33 cellular contexts compared by ENCODE assay signal in the genomic region with DNA sequence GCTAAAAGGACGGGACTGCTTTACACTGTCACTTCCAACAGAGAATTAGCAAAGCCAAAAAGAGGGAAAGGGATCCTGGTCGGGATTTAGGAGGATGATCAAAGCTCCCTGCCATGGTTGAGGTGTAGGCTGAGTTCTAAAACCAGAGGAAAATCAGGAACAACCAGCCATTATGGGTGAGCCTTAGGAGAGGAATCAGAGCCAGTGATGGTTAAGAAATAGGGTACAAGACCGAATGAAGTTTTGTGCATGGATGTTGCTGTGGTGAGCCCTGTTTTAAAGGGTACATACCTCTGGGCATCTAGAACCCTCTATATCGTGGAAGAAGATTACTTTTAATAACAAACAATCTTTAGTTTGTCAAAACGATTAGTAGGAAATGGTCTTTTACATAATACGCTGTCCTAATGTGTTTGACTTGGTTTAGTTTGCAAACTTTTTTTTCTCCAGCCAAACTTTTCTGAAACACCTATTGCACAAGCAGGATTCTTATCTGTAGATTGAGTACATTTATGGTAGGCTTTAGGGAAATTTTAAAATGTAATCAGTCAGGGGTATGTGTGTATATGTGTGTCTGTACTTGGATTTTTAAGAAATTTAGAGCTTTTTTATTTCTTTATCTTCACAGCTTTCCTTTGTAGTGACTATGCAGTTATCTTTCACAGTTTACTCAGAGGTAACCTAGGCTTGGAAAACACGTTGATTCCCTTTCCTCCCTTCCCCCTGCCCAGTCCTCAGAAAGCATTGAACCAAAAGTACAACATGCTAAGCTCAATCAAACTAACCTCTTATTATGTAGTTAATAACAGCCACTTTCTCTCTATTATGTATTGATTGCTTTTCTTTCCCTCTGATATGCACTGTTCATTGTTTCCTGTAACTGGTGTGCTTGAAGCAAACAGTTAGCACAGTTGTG. TPM values are rescaled to one million over a fixed set of nuclear protein-coding genes. Genes with fewer than 3 reads are reported as not detected.
DNase-seq lines count a peak whose midpoint lies in the region; ATAC-seq, FAIRE-seq and TF ChIP-seq lines count a peak whose summit lies in the region.
"Had no signal": no experiment of that assay in that cellular context is flagged by ENCODE, and none has a peak within 500 bp of the region (broad histone marks: within the 10 kb centered on the region; RNA-seq: fewer than 3 reads in every experiment).

No MANE protein-coding gene starts in this region.

- H3K27me3 Mint-ChIP-seq in activated naive CD4-positive, alpha-beta T cell treated with anti-CD3 and anti-CD28 coated beads, Interleukin-2, amount 50 U/mL, for 24 hours = no peaks in the 10 kb centered on the region
- no peaks in the 10 kb centered on the region for H3K27me3 Mint-ChIP-seq in activated naive CD4-positive, alpha-beta T cell treated with anti-CD3 and anti-CD28 coated beads for 36 hours (ENCODE audit: low read depth)
- no peaks in the 10 kb centered on the region for H3K27me3 Mint-ChIP-seq in stimulated activated memory B cell treated with anti-CD40 and anti-IgM and Interleukin-4, amounts not matched to agents 10 μg/mL and 1 μg/mL and 100 μg/mL, for 72 hours

- TF ChIP-seq EP300 in HepG2 (IDR thresholded peaks at IDR 0.05; ENCODE audit: low read depth in 2 of 2, low read length in 2 of 2) (no peak), HepG2 (CRISPR knock-in tag; IDR thresholded peaks at IDR 0.05; ENCODE audit: borderline replicate concordance) (no peak)

- H4K20me1 ChIP-seq in HepG2 (ENCODE audit: insufficient read depth, low read length) = no peaks in the 10 kb centered on the region

- TF ChIP-seq RAD21 in HepG2 (CRISPR knock-in tag; IDR thresholded peaks at IDR 0.05) = no peak

- POLR2A ChIA-PET in HepG2 (lab: Yijun Ruan, JAX) = no interaction called here

- intact Hi-C loops in activated naive CD4-positive, alpha-beta T cell treated with anti-CD3 and anti-CD28 coated beads for 36 hours (cut with micrococcal nuclease) = no loop called here
- intact Hi-C loops in HepG2 (cut with micrococcal nuclease; ENCODE audit: unreplicated experiment) = no loop called here
- intact Hi-C loops in Right ventricle myocardium superior (cut with DNase I) = no loop called here

- no peaks in the 10 kb centered on the region for H3K9me3 ChIP-seq in HepG2 (ENCODE audit: low read length)
- H3K9me3 ChIP-seq: esophagus squamous epithelium, gastrocnemius medialis, MG63, tibial nerve had no signal

- in situ Hi-C loops in HepG2 (cut with HindIII; ENCODE audit: extremely low pct_ligation_motif_present, low pct_unique_long_range_greater_than_20kb) = no loop called here

- H3K27ac Mint-ChIP-seq in activated naive CD4-positive, alpha-beta T cell treated with anti-CD3 and anti-CD28 coated beads, Interleukin-2, amount 50 U/mL, for 24 hours = peak overlapping the region; percentile 77
- no peak overlapping the region for H3K27ac Mint-ChIP-seq in activated naive CD4-positive, alpha-beta T cell treated with anti-CD3 and anti-CD28 coated beads for 36 hours
- peak overlapping the region; percentile 31 for H3K27ac Mint-ChIP-seq in stimulated activated memory B cell treated with anti-CD40 and anti-IgM and Interleukin-4, amounts not matched to agents 10 μg/mL and 1 μg/mL and 100 μg/mL, for 72 hours
- H3K27ac Mint-ChIP-seq: T-helper 2 cell treated with Interferon-gamma antibody and Interleukin-4, amounts not matched to agents 5 μg/mL and 100 μg/mL, for 36 hours had no signal

- no peak for TF ChIP-seq CTCF in HepG2 (CRISPR knock-in tag; IDR thresholded peaks at IDR 0.05)

- 76% methylated on average over 7 of the region's 7 CpGs for WGBS in HepG2 (ENCODE audit: low lambda C conversion rate)

- H3K4me2 ChIP-seq in HepG2 (ENCODE audit: low read depth, low read length) = no peak overlapping the region

- H3K36me3 ChIP-seq in HepG2 (replicated peaks in 1 of 2; ENCODE audit: control insufficient read depth in 1 of 2, insufficient read depth in 2 of 2, low read length in 2 of 2) = peaks cover 4 to 22% of the 10 kb centered on the region in 2 experiments

- H3K4me3 ChIP-seq in HepG2 (replicated peaks in 1 of 3; ENCODE audit: insufficient read depth in 1 of 3, low read depth in 2 of 3, low read length in 3 of 3) = no peak overlapping the region
- H3K4me3 ChIP-seq: esophagus squamous epithelium, gastrocnemius medialis, MG63, tibial nerve had no signal

- FAIRE-seq in HepG2 (lab: Jason Lieb, UNC) = no peak
- FAIRE-seq: A204.1, endometrium, small intestine had no signal

- BruUV-seq in HepG2 (replicated peaks; lab: Mats Ljungman, UMichigan) = no TSS peak

- CTCF ChIA-PET in activated naive CD4-positive, alpha-beta T cell treated with anti-CD3 and anti-CD28 coated beads for 36 hours (lab: Charles Lee) = no interaction called here
- CTCF ChIA-PET in HepG2 (lab: Yijun Ruan, JAX; ENCODE audit: low intra/inter-chr PET ratio, low total read pairs) = no interaction called here

- H3K9me3 Mint-ChIP-seq in activated naive CD4-positive, alpha-beta T cell treated with anti-CD3 and anti-CD28 coated beads, Interleukin-2, amount 50 U/mL, for 24 hours = no peaks in the 10 kb centered on the region
- no peaks in the 10 kb centered on the region for H3K9me3 Mint-ChIP-seq in activated naive CD4-positive, alpha-beta T cell treated with anti-CD3 and anti-CD28 coated beads for 36 hours
- H3K9me3 Mint-ChIP-seq in stimulated activated memory B cell treated with anti-CD40 and anti-IgM and Interleukin-4, amounts not matched to agents 10 μg/mL and 1 μg/mL and 100 μg/mL, for 72 hours = no peaks in the 10 kb centered on the region
- H3K9me3 Mint-ChIP-seq: activated naive CD4-positive, alpha-beta T cell treated with anti-CD3 and anti-CD28 coated beads, Interleukin-2, amount 50 U/mL, for 72 hours; T-helper 2 cell treated with Interferon-gamma antibody and Interleukin-4, amounts not matched to agents 5 μg/mL and 100 μg/mL, for 36 hours had no signal

- no peak overlapping the region for H3K9ac ChIP-seq in HepG2 (ENCODE audit: insufficient read depth, low read depth, low read length)

- peaks cover 44% of the 10 kb centered on the region for H3K36me3 Mint-ChIP-seq in activated naive CD4-positive, alpha-beta T cell treated with anti-CD3 and anti-CD28 coated beads, Interleukin-2, amount 50 U/mL, for 24 hours
- peaks cover 46% of the 10 kb centered on the region for H3K36me3 Mint-ChIP-seq in activated naive CD4-positive, alpha-beta T cell treated with anti-CD3 and anti-CD28 coated beads for 36 hours (ENCODE audit: low read depth)
- H3K36me3 Mint-ChIP-seq in stimulated activated memory B cell treated with anti-CD40 and anti-IgM and Interleukin-4, amounts not matched to agents 10 μg/mL and 1 μg/mL and 100 μg/mL, for 72 hours = peaks cover 77% of the 10 kb centered on the region

- H3K4me3 Mint-ChIP-seq in activated naive CD4-positive, alpha-beta T cell treated with anti-CD3 and anti-CD28 coated beads, Interleukin-2, amount 50 U/mL, for 24 hours = no peak overlapping the region
- no peak overlapping the region for H3K4me3 Mint-ChIP-seq in activated naive CD4-positive, alpha-beta T cell treated with anti-CD3 and anti-CD28 coated beads for 36 hours
- no peak overlapping the region for H3K4me3 Mint-ChIP-seq in stimulated activated memory B cell treated with anti-CD40 and anti-IgM and Interleukin-4, amounts not matched to agents 10 μg/mL and 1 μg/mL and 100 μg/mL, for 72 hours
- H3K4me3 Mint-ChIP-seq: T-helper 2 cell treated with Interferon-gamma antibody and Interleukin-4, amounts not matched to agents 5 μg/mL and 100 μg/mL, for 36 hours had no signal

- DNase-seq in activated naive CD4-positive, alpha-beta T cell treated with anti-CD3 and anti-CD28 coated beads for 36 hours = no peak
- DNase-seq in NCI-H748 treated with DMSO at 0.1 percent for 48 hours (lab: John Stamatoyannopoulos, UW) (peak; percentile 49), HepG2 (ENCODE audit: low spot score) (no peak), Right ventricle myocardium superior (no peak), dermis blood vessel endothelial cell (no peak)
- no peak for DNase-seq in activated CD4-positive, alpha-beta T cell treated with anti-CD3 and anti-CD28 coated beads for 1 hour
- DNase-seq: activated CD4-positive, alpha-beta T cell treated with anti-CD3 and anti-CD28 coated beads for 4 hours; activated T-cell treated with anti-CD3 and anti-CD28 coated beads, Interleukin-2, amount 50 U/mL, for 48 hours; Calu3; central memory CD4-positive, alpha-beta T cell; DND-41; esophagus squamous epithelium; gastrocnemius medialis; hippocampal formation; KG1; left cardiac atrium; MG63; NCI-H1105 treated with DMSO at 0.1 percent for 48 hours; NCI-H2081 treated with DMSO at 0.1 percent for 48 hours; NCI-H446 treated with DMSO at 0.1 percent for 48 hours; occipital lobe; PC-3; SHP77; small intestine; stimulated activated CD4-positive, alpha-beta T cell treated with anti-CD3 and anti-CD28 coated beads, Interleukin-1b, Interleukin-23, amount 100 ng/mL, for 48 hours had no signal

- ATAC-seq in HepG2 (no peak; the same call in 2 of the 3 replicates), Right ventricle myocardium superior (ENCODE audit: poor library complexity) (no peak)
- no peak for ATAC-seq in stimulated activated memory B cell treated with anti-CD40 and anti-IgM and Interleukin-4, amounts not matched to agents 10 μg/mL and 1 μg/mL and 100 μg/mL, for 72 hours
- ATAC-seq: activated naive CD4-positive, alpha-beta T cell treated with anti-CD3 and anti-CD28 coated beads, Interleukin-2, amount 50 U/mL, for 72 hours; gastrocnemius medialis; HCT116; left cardiac atrium; PC-3 had no signal

- no peaks in the 10 kb centered on the region for H3K27me3 ChIP-seq in HepG2 (ENCODE audit: control insufficient read depth in 1 of 2, insufficient read depth in 2 of 2, low read length in 2 of 2)
- H3K27me3 ChIP-seq: esophagus squamous epithelium, gastrocnemius medialis, MG63, tibial nerve had no signal

- H3K79me2 ChIP-seq in HepG2 (ENCODE audit: insufficient read depth, low read length) = no peaks in the 10 kb centered on the region

- TF ChIP-seq POLR2A in HepG2 (IDR thresholded peaks at IDR 0.05; ENCODE audit: insufficient read depth in 1 of 2, low read depth in 2 of 2, low read length in 2 of 2) = no peak

- H3K4me1 ChIP-seq in HepG2 (ENCODE audit: insufficient read depth, low read length) = peaks cover 21% of the 10 kb centered on the region

- H3K4me1 Mint-ChIP-seq in activated naive CD4-positive, alpha-beta T cell treated with anti-CD3 and anti-CD28 coated beads, Interleukin-2, amount 50 U/mL, for 24 hours = peaks cover 30% of the 10 kb centered on the region
- peaks cover 15% of the 10 kb centered on the region for H3K4me1 Mint-ChIP-seq in activated naive CD4-positive, alpha-beta T cell treated with anti-CD3 and anti-CD28 coated beads for 36 hours (ENCODE audit: low read depth)
- H3K4me1 Mint-ChIP-seq in stimulated activated memory B cell treated with anti-CD40 and anti-IgM and Interleukin-4, amounts not matched to agents 10 μg/mL and 1 μg/mL and 100 μg/mL, for 72 hours = peaks cover 30% of the 10 kb centered on the region

- no peak overlapping the region for H3K27ac ChIP-seq in HepG2 (ENCODE audit: extremely low read length, insufficient read depth, low read length)
- H3K27ac ChIP-seq: esophagus squamous epithelium, gastrocnemius medialis, tibial nerve had no signal

- H2AFZ ChIP-seq in HepG2 (ENCODE audit: low read length) = no peak overlapping the region

RNA-seq across cellular contexts. Expression of a gene that starts 26.8 kb away (rescaled TPM):
- 10 to 100 TPM; 35.0 to 37.8 TPM for total RNA-seq in activated naive CD4-positive, alpha-beta T cell treated with anti-CD3 and anti-CD28 coated beads for 36 hours
- 22.7 and 25.6 TPM in 2 replicates for total RNA-seq in HepG2 (2016; rRNA removed; fragmentation: Illumina TruSeq; extraction: Trizol)
- total RNA-seq in HepG2 (2016; cell fraction: cytosol; rRNA removed; fragmentation: Illumina TruSeq; extraction: Trizol; ENCODE audit: low read depth) = 1.0 and 1.4 TPM in 2 replicates
- 20.8 and 25.6 TPM in 2 replicates for total RNA-seq in HepG2 (2016; cell fraction: insoluble cytoplasmic fraction; rRNA removed; fragmentation: Illumina TruSeq; extraction: Trizol)
- total RNA-seq in HepG2 (2016; cell fraction: membrane; rRNA removed; fragmentation: Illumina TruSeq; extraction: Trizol) = 5.2 and 7.4 TPM in 2 replicates
- 14.3 and 15.2 TPM in 2 replicates for total RNA-seq in HepG2 (2016; cell fraction: nucleus; rRNA removed; fragmentation: Illumina TruSeq; extraction: Trizol)
- polyA plus RNA-seq in HepG2 (2011; rRNA removed) = 50.3 and 51.3 TPM in 2 replicates
- polyA plus RNA-seq in HepG2 (2011; cell fraction: cytosol; rRNA removed) = 24.6 and 38.2 TPM in 2 replicates
- polyA plus RNA-seq in HepG2 (2011; cell fraction: nucleus; rRNA removed) = 51.2 and 70.4 TPM in 2 replicates
- polyA plus RNA-seq in HepG2 (2012) = 34.4 and 35.4 TPM in 2 replicates
- polyA plus RNA-seq in HepG2 (2016; cell fraction: cytosol; fragmentation: Illumina TruSeq; extraction: Trizol; ENCODE audit: low read depth) = 2.4 and 2.5 TPM in 2 replicates
- 24.9 and 32.9 TPM in 2 replicates for polyA plus RNA-seq in HepG2 (2016; cell fraction: insoluble cytoplasmic fraction; fragmentation: Illumina TruSeq; extraction: Trizol; ENCODE audit: low read depth)
- 7.1 and 7.9 TPM in 2 replicates for polyA plus RNA-seq in HepG2 (2016; cell fraction: membrane; fragmentation: Illumina TruSeq; extraction: Trizol; ENCODE audit: low read depth)
- polyA plus RNA-seq in HepG2 (2016; cell fraction: nucleus; fragmentation: Illumina TruSeq; extraction: Trizol; ENCODE audit: insufficient read depth, low read depth) = 20.8 and 29.6 TPM in 2 replicates
- polyA minus RNA-seq in HepG2 (2011; rRNA and poly(A)+ RNA removed; ENCODE audit: low replicate concordance) = 53.2 and 117 TPM in 2 replicates
- polyA minus RNA-seq in HepG2 (2011; cell fraction: cytosol; rRNA and poly(A)+ RNA removed) = 26.8 and 39.3 TPM in 2 replicates
- 23.8 and 32.2 TPM in 2 replicates for polyA minus RNA-seq in HepG2 (2011; cell fraction: nucleus; rRNA and poly(A)+ RNA removed)
- total RNA-seq in Right ventricle myocardium superior = 34.0 TPM
- 20.6 and 25.4 TPM in 2 replicates for total RNA-seq in dermis blood vessel endothelial cell
